Comparison of ENCODE assay signal across 21 cellular contexts in the genomic region with DNA sequence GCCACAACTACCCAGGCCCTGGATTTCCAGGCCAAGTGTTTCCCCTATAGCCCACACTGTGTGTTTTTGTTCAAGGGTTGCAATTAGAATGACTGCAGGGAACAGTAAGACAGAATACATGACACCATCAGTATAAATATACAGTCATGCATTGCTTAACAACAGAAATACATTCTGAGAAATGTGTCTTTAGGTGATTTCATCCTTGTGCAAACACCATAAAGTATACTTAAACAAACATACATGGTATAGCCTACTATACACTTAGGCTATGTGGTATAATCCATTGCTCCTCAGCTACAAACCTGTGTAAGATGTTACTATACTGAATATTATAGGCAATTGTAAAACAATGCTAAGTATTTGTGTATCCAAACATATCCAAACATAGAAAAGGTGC.
"Had no signal": no experiment of that assay in that cellular context is flagged by ENCODE, and none has a peak within 500 bp of the region (broad histone marks: within the 10 kb centered on the region; RNA-seq: fewer than 3 reads in every experiment).

No MANE protein-coding gene starts in this region.

- H3K27ac Mint-ChIP-seq: naive thymus-derived CD4-positive, alpha-beta T cell; nephron progenitor cell; type B pancreatic cell had no signal

- H3K9me3 Mint-ChIP-seq: nephron progenitor cell, type B pancreatic cell had no signal

- H3K4me3 Mint-ChIP-seq: nephron progenitor cell, type B pancreatic cell had no signal

- FAIRE-seq: endometrium, kidney, small intestine, urothelium cell line had no signal

- H3K36me3 Mint-ChIP-seq: type B pancreatic cell had no signal

- H3K4me3 ChIP-seq: esophagus squamous epithelium, gastroesophageal sphincter, lung had no signal

- ATAC-seq: gastroesophageal sphincter; left cardiac atrium; left ventricle myocardium superior; naive thymus-derived CD4-positive, alpha-beta T cell had no signal

- H3K36me3 ChIP-seq: esophagus squamous epithelium, gastroesophageal sphincter, neutrophil had no signal

- DNase-seq: effector memory CD4-positive, alpha-beta T cell; esophagus squamous epithelium; foreskin fibroblast; kidney; left cardiac atrium; left ventricle myocardium superior; mesenchymal stem cell; naive thymus-derived CD4-positive, alpha-beta T cell; nephron progenitor cell; posterior cingulate gyrus; small intestine; stimulated activated CD4-positive, alpha-beta T cell treated with anti-CD3 and anti-CD28 coated beads, Interleukin-12 subunit alpha, Interleukin-12 subunit beta, amount 100 ng/mL, for 4 hours; stimulated activated CD4-positive, alpha-beta T cell treated with anti-CD3 and anti-CD28 coated beads, Interleukin-2, amount 100 ng/mL, for 48 hours; stimulated activated naive CD4-positive, alpha-beta T cell treated with Interleukin-2 at 50 U/mL for 16 hours had no signal

- H3K9me3 ChIP-seq: esophagus squamous epithelium, gastroesophageal sphincter, neutrophil had no signal

- H3K27ac ChIP-seq: epithelial cell of prostate, esophagus squamous epithelium, gastroesophageal sphincter, neutrophil had no signal
